Comparison of ENCODE assay signal across 20 cellular contexts in genomic region chr12:49338830-49339463, GRCh38. TPM values are rescaled to one million over a fixed set of nuclear protein-coding genes. Genes with fewer than 3 reads are reported as not detected.
DNase-seq lines count a peak whose midpoint lies in the region; ATAC-seq and TF ChIP-seq lines count a peak whose summit lies in the region.
"Had no signal": no experiment of that assay in that cellular context is flagged by ENCODE, and none has a peak within 500 bp of the region (broad histone marks: within the 10 kb centered on the region; RNA-seq: fewer than 3 reads in every experiment).

No MANE protein-coding gene starts in this region.

- 48 to 53% methylated on average over 3 to 6 of the region's 6 CpGs for WGBS in endodermal cell (ENCODE audit: insufficient coverage in 1 of 2, insufficient read length in 1 of 2), 2 experiments
- 60 to 75% (median 65%) methylated on average over 6 of the region's 6 CpGs for WGBS in stomach, 5 donors

- CTCF ChIA-PET in HCT116 (lab: Charles Lee), result interaction anchor here (1.0 to 1.1 kb wide), 4 partner anchors 9 to 50 kb away, joined by 3 to 7 read pairs (median 6); no protein-coding TSS in a partner anchor

- H3K27me3 ChIP-seq in HCT116 (ENCODE audit: insufficient read depth, low read length), result no peaks in the 10 kb centered on the region
- peaks cover 100% of the 10 kb centered on the region for H3K27me3 ChIP-seq in endodermal cell (ENCODE audit: control insufficient read depth, insufficient read depth, low read length, poor library complexity, severe bottlenecking)
- H3K27me3 ChIP-seq in neural progenitor cell, result peaks cover 100% of the 10 kb centered on the region
- H3K27me3 ChIP-seq in stomach, result peaks cover 11 to 98% (median 46%) of the 10 kb centered on the region in 3 donors

- no peaks in the 10 kb centered on the region for H3K9me3 Mint-ChIP-seq in endodermal cell
- H3K9me3 Mint-ChIP-seq in neural progenitor cell, result peaks cover 8% of the 10 kb centered on the region
- no peaks in the 10 kb centered on the region for H3K9me3 Mint-ChIP-seq in activated T-cell treated with anti-CD3 and anti-CD28 coated beads, Interleukin-2, amount 50 U/mL, for 4 hours
- H3K9me3 Mint-ChIP-seq: CD8-positive, alpha-beta memory T cell; HFFc6 had no signal

- H3F3A ChIP-seq in neural progenitor cell (ENCODE audit: low read depth), result peaks cover 47% of the 10 kb centered on the region

- peaks cover 20% of the 10 kb centered on the region for H3K4me1 Mint-ChIP-seq in endodermal cell
- peaks cover 53% of the 10 kb centered on the region for H3K4me1 Mint-ChIP-seq in neural progenitor cell
- peaks cover 27% of the 10 kb centered on the region for H3K4me1 Mint-ChIP-seq in activated T-cell treated with anti-CD3 and anti-CD28 coated beads, Interleukin-2, amount 50 U/mL, for 4 hours (ENCODE audit: low read depth)

- no peak for TF ChIP-seq RAD21 in HCT116 (IDR thresholded peaks at IDR 0.05; ENCODE audit: low read depth)

- DNase-seq in HCT116 (ENCODE audit: low read depth, low spot score) (no peak), endodermal cell (peak; percentile 58), neural progenitor cell (ENCODE audit: low spot score) (no peak), stomach (peak; percentile 3), nucleus accumbens (lab: John Stamatoyannopoulos, UW) (no peak), NOMO-1 (lab: John Stamatoyannopoulos, UW; ENCODE audit: unreplicated experiment in 2 of 2) (no peak)
- no peak for DNase-seq in activated T-cell treated with anti-CD3 and anti-CD28 coated beads, Interleukin-2, amount 50 U/mL, for 4 hours
- DNase-seq: BE2C; CD8-positive, alpha-beta memory T cell; DND-41; GDM1; GM23248; HFFc6; KBM-7; NCI-H1092; NCI-H1694 treated with DMSO at 0.1 percent for 48 hours; NCI-H748 treated with DMSO at 0.1 percent for 48 hours; SHP77 treated with DMSO at 0.1 percent for 48 hours had no signal

- no TSS peak for BruUV-seq in HCT116 (replicated peaks; lab: Mats Ljungman, UMichigan)

- H3K27ac Mint-ChIP-seq in endodermal cell (no peak overlapping the region), neural progenitor cell (no peak overlapping the region)
- H3K27ac Mint-ChIP-seq: CD8-positive, alpha-beta memory T cell; HFFc6 had no signal

- TF ChIP-seq POLR2A in HCT116 (IDR thresholded peaks at IDR 0.05; ENCODE audit: borderline replicate concordance, extremely low read depth, insufficient read depth, insufficient read length) (no peak), stomach (IDR thresholded peaks at IDR 0.05) (no peak)

- POLR2A ChIA-PET in HCT116 (lab: Charles Lee), result interaction anchor here (1.0 kb wide), 1 partner anchor 16 kb away, joined by 4 read pairs; the partner anchor contains the start of gene TROAP

- no peak for ATAC-seq in HCT116
- ATAC-seq in activated T-cell treated with anti-CD3 and anti-CD28 coated beads, Interleukin-2, amount 50 U/mL, for 4 hours, result no peak
- no peak for ATAC-seq in HG03565 (IDR thresholded peaks at IDR 0.05; ENCODE audit: unreplicated experiment)

- TF ChIP-seq EP300 in stomach (IDR thresholded peaks at IDR 0.05), result no peak

- peak overlapping the region; percentile 47 for H3K4me2 ChIP-seq in HCT116 (ENCODE audit: low read length)
- no peak overlapping the region for H3K4me2 ChIP-seq in neural progenitor cell

- no peak overlapping the region for H3K4me3 ChIP-seq in HCT116 (replicated peaks in 1 of 2; ENCODE audit: low read depth in 1 of 2, low read length in 2 of 2)
- H3K4me3 ChIP-seq in endodermal cell (ENCODE audit: low read length), result no peak overlapping the region
- H3K4me3 ChIP-seq in neural progenitor cell, result no peak overlapping the region
- no peak overlapping the region for H3K4me3 ChIP-seq in stomach
- H3K4me3 ChIP-seq: GM23248, Peyer's patch had no signal

- no peaks in the 10 kb centered on the region for H3K36me3 ChIP-seq in HCT116 (ENCODE audit: control insufficient read depth in 1 of 2, insufficient read depth in 2 of 2, low read length in 2 of 2)
- no peaks in the 10 kb centered on the region for H3K36me3 ChIP-seq in endodermal cell (ENCODE audit: control insufficient read depth, insufficient read depth, low read length)
- H3K36me3 ChIP-seq in neural progenitor cell, result no peaks in the 10 kb centered on the region
- no peaks in the 10 kb centered on the region for H3K36me3 ChIP-seq in stomach
- H3K36me3 ChIP-seq: BE2C, Peyer's patch had no signal

- no peaks in the 10 kb centered on the region for H3K9me2 ChIP-seq in HCT116 (ENCODE audit: insufficient read depth)

- TF ChIP-seq CTCF in HCT116 (IDR thresholded peaks at IDR 0.05 in 2 of 3, conservative IDR thresholded peaks at IDR 0.05 in 1 of 3; ENCODE audit: borderline replicate concordance in 1 of 3, insufficient read depth in 1 of 3, low read depth in 2 of 3, low read length in 2 of 3) (no peak), endodermal cell (conservative IDR thresholded peaks at IDR 0.05) (no peak), neural progenitor cell (IDR thresholded peaks at IDR 0.05) (no peak), stomach (IDR thresholded peaks at IDR 0.05) (no peak)

- intact Hi-C loops in HCT116 (cut with micrococcal nuclease), result loop anchor here (1.0 kb wide), 1 partner anchor 50 kb away; no protein-coding TSS in a partner anchor
- intact Hi-C loops in stomach (cut with DNase I; ENCODE audit: low total_unique reads), result loop anchor here (5.0 kb wide), 1 partner anchor 52 kb away; no protein-coding TSS in a partner anchor

- no peaks in the 10 kb centered on the region for H3K9me3 ChIP-seq in HCT116 (ENCODE audit: control insufficient read depth in 1 of 2, insufficient read depth in 1 of 2, low read depth in 1 of 2, low read length in 2 of 2)
- H3K9me3 ChIP-seq in endodermal cell (ENCODE audit: control insufficient read depth, low read length), result no peaks in the 10 kb centered on the region
- no peaks in the 10 kb centered on the region for H3K9me3 ChIP-seq in neural progenitor cell (ENCODE audit: low read depth)
- no peaks in the 10 kb centered on the region for H3K9me3 ChIP-seq in stomach
- H3K9me3 ChIP-seq: BE2C, Peyer's patch had no signal

- RAD21 ChIA-PET in HCT116 (lab: Charles Lee; ENCODE audit: low non-redundant PET in 1 of 2, low total read pairs in 2 of 2, uncharacterized antibody in 2 of 2, unreplicated experiment in 2 of 2), result interaction anchor here in 1 of 2 experiments (0.9 kb wide), 1 partner anchor 28 kb away, joined by 7 read pairs; no protein-coding TSS in a partner anchor

- H4K20me1 ChIP-seq in HCT116 (ENCODE audit: insufficient read depth) (no peaks in the 10 kb centered on the region), neural progenitor cell (ENCODE audit: low read depth) (peaks cover 13% of the 10 kb centered on the region)

- peaks cover 22 to 58% of the 10 kb centered on the region in 2 experiments for H3K4me1 ChIP-seq in HCT116 (ENCODE audit: control insufficient read depth in 1 of 2, insufficient read depth in 2 of 2, low read length in 2 of 2)
- H3K4me1 ChIP-seq in endodermal cell (ENCODE audit: control insufficient read depth, insufficient read depth, low read length), result peaks cover 5% of the 10 kb centered on the region
- H3K4me1 ChIP-seq in neural progenitor cell, result peaks cover 39% of the 10 kb centered on the region
- peaks cover 28 to 38% (median 34%) of the 10 kb centered on the region in 4 donors for H3K4me1 ChIP-seq in stomach

- H3K27me3 Mint-ChIP-seq in endodermal cell (ENCODE audit: insufficient read depth), result peaks cover 98% of the 10 kb centered on the region
- peaks cover 82% of the 10 kb centered on the region for H3K27me3 Mint-ChIP-seq in neural progenitor cell (ENCODE audit: insufficient read depth, low read depth)
- H3K27me3 Mint-ChIP-seq in activated T-cell treated with anti-CD3 and anti-CD28 coated beads, Interleukin-2, amount 50 U/mL, for 4 hours (ENCODE audit: low read depth), result peaks cover 62% of the 10 kb centered on the region

- H3K36me3 Mint-ChIP-seq in endodermal cell (ENCODE audit: low read depth), result no peaks in the 10 kb centered on the region
- H3K36me3 Mint-ChIP-seq in neural progenitor cell, result peaks cover 3% of the 10 kb centered on the region
- H3K36me3 Mint-ChIP-seq in activated T-cell treated with anti-CD3 and anti-CD28 coated beads, Interleukin-2, amount 50 U/mL, for 4 hours (ENCODE audit: insufficient read depth), result no peaks in the 10 kb centered on the region
- H3K36me3 Mint-ChIP-seq: CD8-positive, alpha-beta memory T cell had no signal

- H3K4me3 Mint-ChIP-seq in endodermal cell (no peak overlapping the region), neural progenitor cell (peak overlapping the region; percentile 41)
- H3K4me3 Mint-ChIP-seq in activated T-cell treated with anti-CD3 and anti-CD28 coated beads, Interleukin-2, amount 50 U/mL, for 4 hours, result no peak overlapping the region
- H3K4me3 Mint-ChIP-seq: HFFc6 had no signal

- H3K9ac ChIP-seq in HCT116 (ENCODE audit: low read length), result no peak overlapping the region
- H3K9ac ChIP-seq in endodermal cell (ENCODE audit: extremely low read depth, low read length, poor library complexity, severe bottlenecking), result no peak overlapping the region
- no peak overlapping the region for H3K9ac ChIP-seq in neural progenitor cell
- H3K9ac ChIP-seq: GM23248 had no signal

- H2AFZ ChIP-seq in HCT116 (ENCODE audit: low read depth, low read length, poor library complexity, severe bottlenecking) (no peak overlapping the region), neural progenitor cell (replicated peaks) (no peak overlapping the region)
- H2AFZ ChIP-seq: GM23248 had no signal

- H3K79me2 ChIP-seq in HCT116 (ENCODE audit: insufficient read depth, low read length) (no peaks in the 10 kb centered on the region), neural progenitor cell (ENCODE audit: low read depth) (no peaks in the 10 kb centered on the region)

- H3K27ac ChIP-seq in HCT116 (ENCODE audit: low read depth, low read length) (peak overlapping the region; percentile 13; the same call in 1 of the 2 replicates), endodermal cell (ENCODE audit: low read depth, low read length) (peak overlapping the region; percentile 90), neural progenitor cell (no peak overlapping the region), stomach (no peak overlapping the region)
- H3K27ac ChIP-seq: GM23248, Peyer's patch had no signal

RNA-seq across cellular contexts. Expression of gene C1QL4, which starts 2.0 kb away (rescaled TPM):
- total RNA-seq in HCT116 (2021; ENCODE audit: unreplicated experiment), result 8.1 TPM
- polyA plus RNA-seq in HCT116 (2012), result 6.4 and 8.2 TPM in 2 replicates
- total RNA-seq in endodermal cell, result under 1 TPM; 0.20 to 0.38 TPM
- 31.0 TPM for polyA plus RNA-seq in endodermal cell (2013, experiment 1 of 2)
- 38.9 TPM for polyA plus RNA-seq in endodermal cell (2013, experiment 2 of 2)
- 0.84 and 2.8 TPM in 2 replicates for total RNA-seq in neural progenitor cell (ENCODE audit: low replicate concordance)
- total RNA-seq in stomach, result not detected
- not detected for polyA plus RNA-seq in stomach
- not detected for total RNA-seq in activated T-cell treated with anti-CD3 and anti-CD28 coated beads, Interleukin-2, amount 50 U/mL, for 4 hours
- total RNA-seq: CD8-positive, alpha-beta memory T cell; GM23248; Peyer's patch had no signal
- polyA plus RNA-seq: CD8-positive, alpha-beta memory T cell; GM23248 had no signal

RNA-seq across cellular contexts. Expression of gene DNAJC22, which starts 7.7 kb away (rescaled TPM):
- total RNA-seq in HCT116 (2021; ENCODE audit: unreplicated experiment) (27.7 TPM), endodermal cell (1 to 10 TPM; 1.9 to 4.6 TPM), neural progenitor cell (ENCODE audit: low replicate concordance) (0.34 and 0.39 TPM in 2 replicates), stomach (10 to 100 TPM in 2 of 5 donors, 1 to 10 TPM in 2, not detected in 1; 3.1 to 54.7 (median 13.9) TPM)
- 9.8 and 12.1 TPM in 2 replicates for polyA plus RNA-seq in HCT116 (2012)
- 1.9 TPM for polyA plus RNA-seq in endodermal cell (2013, experiment 1 of 2)
- 2.2 TPM for polyA plus RNA-seq in endodermal cell (2013, experiment 2 of 2)
- polyA plus RNA-seq in stomach, result 1 to 10 TPM; 1.5 to 1.6 (median 1.5) TPM
- under 1 TPM in 1 of 3 donors, not detected in 2; 0.11 TPM for total RNA-seq in activated T-cell treated with anti-CD3 and anti-CD28 coated beads, Interleukin-2, amount 50 U/mL, for 4 hours
- total RNA-seq: CD8-positive, alpha-beta memory T cell had no signal
- polyA plus RNA-seq: CD8-positive, alpha-beta memory T cell had no signal

RNA-seq across cellular contexts. Expression of gene TROAP, which starts 15.9 kb away (rescaled TPM):
- total RNA-seq in HCT116 (2021; ENCODE audit: unreplicated experiment) (99.1 TPM), endodermal cell (10 to 100 TPM; 60.5 to 87.4 TPM), neural progenitor cell (ENCODE audit: low replicate concordance) (40.0 and 66.4 TPM in 2 replicates), stomach (10 to 100 TPM in 2 of 5 donors, 1 to 10 TPM in 3; 1.4 to 54.2 (median 8.5) TPM)
- polyA plus RNA-seq in HCT116 (2012), result 96.2 and 124 TPM in 2 replicates
- polyA plus RNA-seq in endodermal cell (2013, experiment 1 of 2), result 89.3 TPM
- polyA plus RNA-seq in endodermal cell (2013, experiment 2 of 2), result 86.0 TPM
- polyA plus RNA-seq in stomach, result 10 to 100 TPM in 1 of 3 donors, 1 to 10 TPM in 2; 3.2 to 15.7 (median 8.9) TPM
- 10 to 100 TPM; 11.6 to 16.8 (median 13.7) TPM for total RNA-seq in activated T-cell treated with anti-CD3 and anti-CD28 coated beads, Interleukin-2, amount 50 U/mL, for 4 hours

RNA-seq across cellular contexts. Expression of gene SPATS2, which starts 28.3 kb away (rescaled TPM):
- 74.2 TPM for total RNA-seq in HCT116 (2021; ENCODE audit: unreplicated experiment)
- 47.6 and 54.1 TPM in 2 replicates for polyA plus RNA-seq in HCT116 (2012)
- 10 to 100 TPM; 50.2 to 64.8 TPM for total RNA-seq in endodermal cell
- 52.3 TPM for polyA plus RNA-seq in endodermal cell (2013, experiment 1 of 2)
- 46.9 TPM for polyA plus RNA-seq in endodermal cell (2013, experiment 2 of 2)
- total RNA-seq in neural progenitor cell (ENCODE audit: low replicate concordance), result 45.2 and 49.5 TPM in 2 replicates
- total RNA-seq in stomach, result 100 to 1,000 TPM in 1 of 5 donors, 10 to 100 TPM in 4; 14.8 to 194 (median 24.8) TPM
- 10 to 100 TPM in 2 of 3 donors, 1 to 10 TPM in 1; 8.0 to 15.9 (median 14.4) TPM for polyA plus RNA-seq in stomach
- total RNA-seq in activated T-cell treated with anti-CD3 and anti-CD28 coated beads, Interleukin-2, amount 50 U/mL, for 4 hours, result 1 to 10 TPM; 6.9 to 7.2 (median 7.0) TPM

RNA-seq across cellular contexts. Expression of gene PRPH, which starts 44.0 kb away (rescaled TPM):
- total RNA-seq in HCT116 (2021; ENCODE audit: unreplicated experiment), result 6.7 TPM
- 13.6 and 17.7 TPM in 2 replicates for polyA plus RNA-seq in HCT116 (2012)
- under 1 TPM; 0.42 to 0.51 TPM for total RNA-seq in endodermal cell
- polyA plus RNA-seq in endodermal cell (2013, experiment 1 of 2), result 18.3 TPM
- polyA plus RNA-seq in endodermal cell (2013, experiment 2 of 2), result 16.8 TPM
- total RNA-seq in neural progenitor cell (ENCODE audit: low replicate concordance), result 0.74 TPM in 1 of 2 replicates, not detected in the other
- 10 to 100 TPM in 2 of 5 donors, under 1 TPM in 1, not detected in 2; 0.45 to 14.5 (median 11.9) TPM for total RNA-seq in stomach
- 1 to 10 TPM in 1 of 3 donors, under 1 TPM in 1, not detected in 1; 0.50 to 9.0 TPM for polyA plus RNA-seq in stomach
- total RNA-seq in activated T-cell treated with anti-CD3 and anti-CD28 coated beads, Interleukin-2, amount 50 U/mL, for 4 hours, result not detected
- total RNA-seq: CD8-positive, alpha-beta memory T cell; GM23248; HFFc6 had no signal
- polyA plus RNA-seq: CD8-positive, alpha-beta memory T cell; GM23248 had no signal

Comparison
In these comparisons a context has a peak if more than half of its experiments do, and no peak if none do; other contexts are left out.
1. DNase-seq: peak in endodermal cell (single experiment) and stomach (single experiment); none in HCT116 (single experiment), neural progenitor cell (single experiment), activated T-cell treated with anti-CD3 and anti-CD28 coated beads, Interleukin-2, amount 50 U/mL, for 4 hours (single experiment), nucleus accumbens (0 of 56) and NOMO-1 (0 of 2).
2. H3K27ac ChIP-seq: peak in HCT116 (single experiment) and endodermal cell (single experiment); none in neural progenitor cell (single experiment) and stomach (0 of 5).